ENCODE assay signal across 8 cellular contexts in the genomic region with DNA sequence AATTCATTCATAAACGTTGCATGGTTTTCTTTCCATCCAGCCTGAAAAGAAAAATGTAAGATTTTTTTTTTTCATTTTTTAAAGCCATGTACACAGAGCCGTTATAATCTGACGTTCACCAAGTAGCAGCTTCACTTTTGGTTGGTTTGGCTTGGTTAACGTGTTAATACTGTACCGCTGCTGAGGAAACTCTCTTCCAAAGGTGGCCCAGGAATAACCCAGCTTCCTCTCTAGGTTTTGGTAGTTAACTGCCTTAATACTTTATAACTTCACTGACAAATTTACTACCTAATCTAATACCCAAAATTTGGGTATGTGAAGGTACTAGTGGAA. TPM values are rescaled to one million over a fixed set of nuclear protein-coding genes. Genes with fewer than 3 reads are reported as not detected.
DNase-seq lines count a peak whose midpoint lies in the region; ATAC-seq, FAIRE-seq and TF ChIP-seq lines count a peak whose summit lies in the region.

No MANE protein-coding gene starts in this region.

- H3K27ac ChIP-seq in astrocyte (ENCODE audit: low read depth, low read length) (peak overlapping the region; percentile 92), liver (ENCODE audit: low read depth in 1 of 2, low read length in 2 of 2) (peak overlapping the region; percentile 96 to 98), thoracic aorta (peak overlapping the region; percentile 98 to 100)

- no peak for TF ChIP-seq RAD21 in liver (IDR thresholded peaks at IDR 0.05)

- ATAC-seq in activated CD8-positive, alpha-beta memory T cell treated with anti-CD3 and anti-CD28 coated beads, Interleukin-2, amount 10 ng/mL, durations not matched to agents 7 days and 5 days, result no peak
- ATAC-seq in thoracic aorta (ENCODE audit: insufficient number of reproducible peaks, low FRiP score, low read depth), result no peak

- H3K4me1 ChIP-seq in astrocyte (ENCODE audit: insufficient read depth, low read length), result peaks cover 7% of the 10 kb centered on the region
- H3K4me1 ChIP-seq in liver (ENCODE audit: control insufficient read depth in 4 of 4, insufficient read depth in 4 of 4, low read length in 3 of 4), result peaks cover 0 to 15% (median 11%) of the 10 kb centered on the region in 4 donors
- H3K4me1 ChIP-seq in thoracic aorta (ENCODE audit: control insufficient read depth in 1 of 2, low read depth in 2 of 2), result peaks cover 27 to 30% of the 10 kb centered on the region in 2 donors

- TF ChIP-seq CTCF in astrocyte (IDR thresholded peaks at IDR 0.05; ENCODE audit: insufficient read depth, low read depth, low read length) (no peak), liver (IDR thresholded peaks at IDR 0.05; ENCODE audit: low read depth, low read length, missing input control) (no peak), thoracic aorta (IDR thresholded peaks at IDR 0.05) (no peak)

- H3K27me3 Mint-ChIP-seq in activated CD8-positive, alpha-beta memory T cell treated with anti-CD3 and anti-CD28 coated beads, Interleukin-2, amount 10 ng/mL, durations not matched to agents 7 days and 5 days, result no peaks in the 10 kb centered on the region
- no peaks in the 10 kb centered on the region for H3K27me3 Mint-ChIP-seq in astrocyte (ENCODE audit: low read depth, unreplicated experiment)

- peak overlapping the region; percentile 87 for H3K4me2 ChIP-seq in astrocyte (ENCODE audit: low read length)

- H3K9me3 ChIP-seq in astrocyte (ENCODE audit: insufficient read depth, low read depth, low read length) (peaks cover 4% of the 10 kb centered on the region), liver (ENCODE audit: control insufficient read depth in 4 of 4, low read length in 3 of 4) (peaks cover 0 to 8% (median 4%) of the 10 kb centered on the region in 4 donors), thoracic aorta (no peaks in the 10 kb centered on the region)

- no peaks in the 10 kb centered on the region for H4K20me1 ChIP-seq in astrocyte (ENCODE audit: insufficient read depth, low read length)

- H3K9ac ChIP-seq in astrocyte (ENCODE audit: low read length) (peak overlapping the region; percentile 97), liver (ENCODE audit: low read depth in 1 of 2, low read length in 2 of 2) (peak overlapping the region; percentile 69 to 75)

- CTCF ChIA-PET in activated CD8-positive, alpha-beta memory T cell treated with anti-CD3 and anti-CD28 coated beads, Interleukin-2, amount 10 ng/mL, durations not matched to agents 7 days and 5 days (lab: Charles Lee), result interaction anchor here (0.8 to 1.9 kb wide), 4 partner anchors 16 to 364 kb away, joined by 3 to 7 read pairs (median 3); no protein-coding TSS in a partner anchor

- peak; percentile 20 for FAIRE-seq in astrocyte (lab: Jason Lieb, UNC)

- peak overlapping the region; percentile 90 for H3K4me3 Mint-ChIP-seq in activated CD8-positive, alpha-beta memory T cell treated with anti-CD3 and anti-CD28 coated beads, Interleukin-2, amount 10 ng/mL, durations not matched to agents 7 days and 5 days
- peak overlapping the region; percentile 92 for H3K4me3 Mint-ChIP-seq in astrocyte (ENCODE audit: unreplicated experiment)

- H3K27ac Mint-ChIP-seq in activated CD8-positive, alpha-beta memory T cell treated with anti-CD3 and anti-CD28 coated beads, Interleukin-2, amount 10 ng/mL, durations not matched to agents 7 days and 5 days, result peak overlapping the region; percentile 93
- peak overlapping the region; percentile 87 for H3K27ac Mint-ChIP-seq in astrocyte (ENCODE audit: unreplicated experiment)

- peak overlapping the region; percentile 1 for H2AFZ ChIP-seq in astrocyte (ENCODE audit: low read depth, low read length)

- peak overlapping the region; percentile 84 for H3K4me3 ChIP-seq in astrocyte (ENCODE audit: insufficient read depth, low read depth, low read length)
- H3K4me3 ChIP-seq in liver (ENCODE audit: low read depth in 1 of 3, low read length in 3 of 3), result peak overlapping the region; percentile 40 to 94 (median 47)
- H3K4me3 ChIP-seq in thoracic aorta, result peak overlapping the region; percentile 92

- H3K27me3 ChIP-seq in astrocyte (ENCODE audit: insufficient read depth, low read length) (no peaks in the 10 kb centered on the region), liver (ENCODE audit: control insufficient read depth in 4 of 4, insufficient read depth in 4 of 4, low read length in 3 of 4) (no peaks in the 10 kb centered on the region), thoracic aorta (replicated peaks; ENCODE audit: insufficient read depth) (no peaks in the 10 kb centered on the region)

- under 1% methylated on average over 5 of the region's 5 CpGs for WGBS in liver

- peaks cover 44% of the 10 kb centered on the region for H3K36me3 Mint-ChIP-seq in activated CD8-positive, alpha-beta memory T cell treated with anti-CD3 and anti-CD28 coated beads, Interleukin-2, amount 10 ng/mL, durations not matched to agents 7 days and 5 days
- peaks cover 6% of the 10 kb centered on the region for H3K36me3 Mint-ChIP-seq in astrocyte (ENCODE audit: low read depth, unreplicated experiment)

- peaks cover 2% of the 10 kb centered on the region for H3K9me3 Mint-ChIP-seq in activated CD8-positive, alpha-beta memory T cell treated with anti-CD3 and anti-CD28 coated beads, Interleukin-2, amount 10 ng/mL, durations not matched to agents 7 days and 5 days (ENCODE audit: low read depth)
- H3K9me3 Mint-ChIP-seq in astrocyte (ENCODE audit: unreplicated experiment), result no peaks in the 10 kb centered on the region

- H3K79me2 ChIP-seq in astrocyte (ENCODE audit: insufficient read depth, low read length), result peaks cover 32% of the 10 kb centered on the region

- no peak for DNase-seq in activated CD8-positive, alpha-beta memory T cell treated with anti-CD3 and anti-CD28 coated beads, Interleukin-2, amount 10 ng/mL, durations not matched to agents 7 days and 5 days
- no peak for DNase-seq in activated CD8-positive, alpha-beta memory T cell treated with anti-CD3 and anti-CD28 coated beads, Interleukin-2, amount 50 U/mL, for 48 hours
- DNase-seq in astrocyte (ENCODE audit: low read depth) (no peak), thoracic aorta (ENCODE audit: low spot score) (no peak), SW 1271 (lab: John Stamatoyannopoulos, UW) (no peak)
- no peak for DNase-seq in stimulated activated CD4-positive, alpha-beta T cell treated with anti-CD3 and anti-CD28 coated beads, Interleukin-15, amount 100 ng/mL, for 24 hours
- DNase-seq in stimulated activated CD4-positive, alpha-beta T cell treated with anti-CD3 and anti-CD28 coated beads, Interleukin-12 subunit alpha, Interleukin-12 subunit beta, amount 100 ng/mL, for 4 hours, result no peak

- peaks cover 35% of the 10 kb centered on the region for H3K4me1 Mint-ChIP-seq in activated CD8-positive, alpha-beta memory T cell treated with anti-CD3 and anti-CD28 coated beads, Interleukin-2, amount 10 ng/mL, durations not matched to agents 7 days and 5 days
- H3K4me1 Mint-ChIP-seq in astrocyte (ENCODE audit: low read depth, unreplicated experiment), result peaks cover 16% of the 10 kb centered on the region

- H3K36me3 ChIP-seq in astrocyte (ENCODE audit: insufficient read depth, low read length) (peaks cover 19% of the 10 kb centered on the region), liver (ENCODE audit: control insufficient read depth in 4 of 4, insufficient read depth in 3 of 4, low read depth in 1 of 4, low read length in 3 of 4) (peaks cover 0 to 27% (median 10%) of the 10 kb centered on the region in 4 donors), thoracic aorta (no peaks in the 10 kb centered on the region)

TF ChIP-seq in liver, 16 proteins besides CTCF, POLR2A, EP300 and RAD21:
- TF ChIP-seq GABPA (IDR thresholded peaks at IDR 0.05 in 1 of 2, conservative IDR thresholded peaks at IDR 0.05 in 1 of 2) (no peak), FOXA1 (IDR thresholded peaks at IDR 0.05) (no peak), TAF1 (conservative IDR thresholded peaks at IDR 0.05) (peak; percentile 19)
- TF ChIP-seq, protein P1, sequence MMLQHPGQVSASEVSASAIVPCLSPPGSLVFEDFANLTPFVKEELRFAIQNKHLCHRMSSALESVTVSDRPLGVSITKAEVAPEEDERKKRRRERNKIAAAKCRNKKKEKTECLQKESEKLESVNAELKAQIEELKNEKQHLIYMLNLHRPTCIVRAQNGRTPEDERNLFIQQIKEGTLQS (IDR thresholded peaks at IDR 0.05), result peak; percentile 3

RNA-seq across cellular contexts. Expression of gene INTS6, which starts 1.7 kb away (rescaled TPM):
- total RNA-seq in activated CD8-positive, alpha-beta memory T cell treated with anti-CD3 and anti-CD28 coated beads, Interleukin-2, amount 10 ng/mL, durations not matched to agents 7 days and 5 days, result 10 to 100 TPM; 52.9 to 60.3 TPM
- total RNA-seq in astrocyte (47.6 and 47.9 TPM in 2 replicates), liver (10 to 100 TPM; 25.4 to 61.4 TPM), thoracic aorta (10 to 100 TPM; 20.7 to 34.8 TPM)
- polyA plus RNA-seq in liver, result 10 to 100 TPM; 11.4 to 12.3 TPM
